ENCODE assay signal across 1 cellular context in genomic region chr19:58406818-58407657, GRCh38.
TF ChIP-seq lines count a peak whose summit lies in the region.

No MANE protein-coding gene starts in this region.

TF ChIP-seq in WTC11, 78 proteins besides CTCF, POLR2A, EP300 and RAD21 (continued from another document):
- TF ChIP-seq, protein P1, sequence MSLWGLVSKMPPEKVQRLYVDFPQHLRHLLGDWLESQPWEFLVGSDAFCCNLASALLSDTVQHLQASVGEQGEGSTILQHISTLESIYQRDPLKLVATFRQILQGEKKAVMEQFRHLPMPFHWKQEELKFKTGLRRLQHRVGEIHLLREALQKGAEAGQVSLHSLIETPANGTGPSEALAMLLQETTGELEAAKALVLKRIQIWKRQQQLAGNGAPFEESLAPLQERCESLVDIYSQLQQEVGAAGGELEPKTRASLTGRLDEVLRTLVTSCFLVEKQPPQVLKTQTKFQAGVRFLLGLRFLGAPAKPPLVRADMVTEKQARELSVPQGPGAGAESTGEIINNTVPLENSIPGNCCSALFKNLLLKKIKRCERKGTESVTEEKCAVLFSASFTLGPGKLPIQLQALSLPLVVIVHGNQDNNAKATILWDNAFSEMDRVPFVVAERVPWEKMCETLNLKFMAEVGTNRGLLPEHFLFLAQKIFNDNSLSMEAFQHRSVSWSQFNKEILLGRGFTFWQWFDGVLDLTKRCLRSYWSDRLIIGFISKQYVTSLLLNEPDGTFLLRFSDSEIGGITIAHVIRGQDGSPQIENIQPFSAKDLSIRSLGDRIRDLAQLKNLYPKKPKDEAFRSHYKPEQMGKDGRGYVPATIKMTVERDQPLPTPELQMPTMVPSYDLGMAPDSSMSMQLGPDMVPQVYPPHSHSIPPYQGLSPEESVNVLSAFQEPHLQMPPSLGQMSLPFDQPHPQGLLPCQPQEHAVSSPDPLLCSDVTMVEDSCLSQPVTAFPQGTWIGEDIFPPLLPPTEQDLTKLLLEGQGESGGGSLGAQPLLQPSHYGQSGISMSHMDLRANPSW (CRISPR knock-in tag; conservative IDR thresholded peaks at IDR 0.05; ENCODE audit: low read depth) = no peak
- TF ChIP-seq TEAD1 (CRISPR knock-in tag; IDR thresholded peaks at IDR 0.05) = no peak
- TF ChIP-seq, protein P2, sequence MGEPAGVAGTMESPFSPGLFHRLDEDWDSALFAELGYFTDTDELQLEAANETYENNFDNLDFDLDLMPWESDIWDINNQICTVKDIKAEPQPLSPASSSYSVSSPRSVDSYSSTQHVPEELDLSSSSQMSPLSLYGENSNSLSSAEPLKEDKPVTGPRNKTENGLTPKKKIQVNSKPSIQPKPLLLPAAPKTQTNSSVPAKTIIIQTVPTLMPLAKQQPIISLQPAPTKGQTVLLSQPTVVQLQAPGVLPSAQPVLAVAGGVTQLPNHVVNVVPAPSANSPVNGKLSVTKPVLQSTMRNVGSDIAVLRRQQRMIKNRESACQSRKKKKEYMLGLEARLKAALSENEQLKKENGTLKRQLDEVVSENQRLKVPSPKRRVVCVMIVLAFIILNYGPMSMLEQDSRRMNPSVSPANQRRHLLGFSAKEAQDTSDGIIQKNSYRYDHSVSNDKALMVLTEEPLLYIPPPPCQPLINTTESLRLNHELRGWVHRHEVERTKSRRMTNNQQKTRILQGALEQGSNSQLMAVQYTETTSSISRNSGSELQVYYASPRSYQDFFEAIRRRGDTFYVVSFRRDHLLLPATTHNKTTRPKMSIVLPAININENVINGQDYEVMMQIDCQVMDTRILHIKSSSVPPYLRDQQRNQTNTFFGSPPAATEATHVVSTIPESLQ (CRISPR knock-in tag; IDR thresholded peaks at IDR 0.05) = no peak
